Comparison of ENCODE assay signal across 14 cellular contexts in genomic region chr17:1227365-1227764, GRCh38. TPM values are rescaled to one million over a fixed set of nuclear protein-coding genes. Genes with fewer than 3 reads are reported as not detected.
DNase-seq lines count a peak whose midpoint lies in the region; ATAC-seq and TF ChIP-seq lines count a peak whose summit lies in the region.
"Had no signal": no experiment of that assay in that cellular context is flagged by ENCODE, and none has a peak within 500 bp of the region (broad histone marks: within the 10 kb centered on the region; RNA-seq: fewer than 3 reads in every experiment).

No MANE protein-coding gene starts in this region.

- H3K27me3 Mint-ChIP-seq in activated T-helper 2 cell treated with anti-CD3 and anti-CD28 coated beads, Interferon-gamma antibody, Interleukin-2, Interleukin-4, amounts not matched to agents 10 μg/mL and 5 μg/mL and 100 μg/mL, durations not matched to agents 14 hours and 24 hours and 36 hours (ENCODE audit: low read depth): peaks cover 44% of the 10 kb centered on the region
- H3K27me3 Mint-ChIP-seq in natural killer cell treated with Interleukin-12 subunit alpha and Interleukin-12 subunit beta and Interleukin-15 and Interleukin-18, amount 100 ng/mL, for 72 hours: peaks cover 15 to 30% of the 10 kb centered on the region in 2 donors

- H3K4me3 ChIP-seq in GM12865 (ENCODE audit: low read depth, low read length): peak overlapping the region; percentile 81
- H3K4me3 ChIP-seq: MG63 had no signal

- no peak for ATAC-seq in natural killer cell treated with Interleukin-12 subunit alpha and Interleukin-12 subunit beta and Interleukin-15 and Interleukin-18, amount 100 ng/mL, for 72 hours
- ATAC-seq: esophagus mucosa had no signal

- DNase-seq in GM12865 (ENCODE audit: low read depth): no peak
- no peak for DNase-seq in activated T-helper 2 cell treated with anti-CD3 and anti-CD28 coated beads, Interferon-gamma antibody, Interleukin-2, Interleukin-4, amounts not matched to agents 10 μg/mL and 5 μg/mL and 100 μg/mL, durations not matched to agents 14 hours and 24 hours and 36 hours (ENCODE audit: low spot score)
- no peak for DNase-seq in natural killer cell treated with Interleukin-12 subunit alpha and Interleukin-12 subunit beta and Interleukin-15 and Interleukin-18, amount 100 ng/mL, for 72 hours (ENCODE audit: low spot score)
- DNase-seq in NCI-H1436 treated with DMSO at 0.1 percent for 48 hours (lab: John Stamatoyannopoulos, UW): no peak
- DNase-seq in foreskin melanocyte: no peak
- no peak for DNase-seq in Ammon's horn (ENCODE audit: low spot score)
- DNase-seq in head of caudate nucleus: no peak
- DNase-seq: activated CD4-positive, alpha-beta T cell treated with anti-CD3 and anti-CD28 coated beads, Interleukin-2, amount 10 ng/mL, durations not matched to agents 7 days and 5 days; activated gamma-delta T cell; GDM1; MG63; stimulated activated CD8-positive, alpha-beta memory T cell treated with anti-CD3 and anti-CD28 coated beads, Interleukin-4, amount 100 ng/mL, for 48 hours had no signal

- H3K9me3 Mint-ChIP-seq in activated T-helper 2 cell treated with anti-CD3 and anti-CD28 coated beads, Interferon-gamma antibody, Interleukin-2, Interleukin-4, amounts not matched to agents 10 μg/mL and 5 μg/mL and 100 μg/mL, durations not matched to agents 14 hours and 24 hours and 36 hours: no peaks in the 10 kb centered on the region
- no peaks in the 10 kb centered on the region for H3K9me3 Mint-ChIP-seq in natural killer cell treated with Interleukin-12 subunit alpha and Interleukin-12 subunit beta and Interleukin-15 and Interleukin-18, amount 100 ng/mL, for 72 hours
- H3K9me3 Mint-ChIP-seq: activated CD4-positive, alpha-beta T cell treated with anti-CD3 and anti-CD28 coated beads, Interleukin-2, amount 10 ng/mL, durations not matched to agents 7 days and 5 days had no signal

- TF ChIP-seq CTCF in C4-2B (conservative IDR thresholded peaks at IDR 0.05) (no peak), GM12865 (IDR thresholded peaks at IDR 0.05; ENCODE audit: insufficient read depth, low read depth, low read length, missing control alignments) (no peak)

- H3K36me3 Mint-ChIP-seq in activated T-helper 2 cell treated with anti-CD3 and anti-CD28 coated beads, Interferon-gamma antibody, Interleukin-2, Interleukin-4, amounts not matched to agents 10 μg/mL and 5 μg/mL and 100 μg/mL, durations not matched to agents 14 hours and 24 hours and 36 hours (ENCODE audit: low read depth): peaks cover 3% of the 10 kb centered on the region
- no peaks in the 10 kb centered on the region for H3K36me3 Mint-ChIP-seq in natural killer cell treated with Interleukin-12 subunit alpha and Interleukin-12 subunit beta and Interleukin-15 and Interleukin-18, amount 100 ng/mL, for 72 hours

- peak overlapping the region; percentile 24 for H3K4me3 Mint-ChIP-seq in activated T-helper 2 cell treated with anti-CD3 and anti-CD28 coated beads, Interferon-gamma antibody, Interleukin-2, Interleukin-4, amounts not matched to agents 10 μg/mL and 5 μg/mL and 100 μg/mL, durations not matched to agents 14 hours and 24 hours and 36 hours (ENCODE audit: low read depth)
- peak overlapping the region; percentile 76 for H3K4me3 Mint-ChIP-seq in natural killer cell treated with Interleukin-12 subunit alpha and Interleukin-12 subunit beta and Interleukin-15 and Interleukin-18, amount 100 ng/mL, for 72 hours

- intact Hi-C loops in activated T-helper 2 cell treated with anti-CD3 and anti-CD28 coated beads, Interferon-gamma antibody, Interleukin-2, Interleukin-4, amounts not matched to agents 10 μg/mL and 5 μg/mL and 100 μg/mL, durations not matched to agents 14 hours and 24 hours and 36 hours (cut with micrococcal nuclease): no loop called here
- intact Hi-C loops in head of caudate nucleus (cut with DNase I): no loop called here

- peaks cover 15% of the 10 kb centered on the region for H3K4me1 Mint-ChIP-seq in activated T-helper 2 cell treated with anti-CD3 and anti-CD28 coated beads, Interferon-gamma antibody, Interleukin-2, Interleukin-4, amounts not matched to agents 10 μg/mL and 5 μg/mL and 100 μg/mL, durations not matched to agents 14 hours and 24 hours and 36 hours (ENCODE audit: low read depth)
- peaks cover 19 to 25% of the 10 kb centered on the region in 2 donors for H3K4me1 Mint-ChIP-seq in natural killer cell treated with Interleukin-12 subunit alpha and Interleukin-12 subunit beta and Interleukin-15 and Interleukin-18, amount 100 ng/mL, for 72 hours (ENCODE audit: low read depth in 2 of 2)

- H3K27ac ChIP-seq in C4-2B: peak overlapping the region; percentile 4; the same call in 1 of the 2 replicates

- H3K27ac Mint-ChIP-seq in activated T-helper 2 cell treated with anti-CD3 and anti-CD28 coated beads, Interferon-gamma antibody, Interleukin-2, Interleukin-4, amounts not matched to agents 10 μg/mL and 5 μg/mL and 100 μg/mL, durations not matched to agents 14 hours and 24 hours and 36 hours: no peak overlapping the region
- no peak overlapping the region for H3K27ac Mint-ChIP-seq in natural killer cell treated with Interleukin-12 subunit alpha and Interleukin-12 subunit beta and Interleukin-15 and Interleukin-18, amount 100 ng/mL, for 72 hours
- H3K27ac Mint-ChIP-seq: activated CD4-positive, alpha-beta T cell treated with anti-CD3 and anti-CD28 coated beads, Interleukin-2, amount 10 ng/mL, durations not matched to agents 7 days and 5 days had no signal

RNA-seq across cellular contexts. Expression of gene BHLHA9, which starts 42.9 kb away (rescaled TPM):
- not detected in 2 replicates for total RNA-seq in activated T-helper 2 cell treated with anti-CD3 and anti-CD28 coated beads, Interferon-gamma antibody, Interleukin-2, Interleukin-4, amounts not matched to agents 10 μg/mL and 5 μg/mL and 100 μg/mL, durations not matched to agents 14 hours and 24 hours and 36 hours
- total RNA-seq in natural killer cell treated with Interleukin-12 subunit alpha and Interleukin-12 subunit beta and Interleukin-15 and Interleukin-18, amount 100 ng/mL, for 72 hours: not detected
- total RNA-seq: activated CD4-positive, alpha-beta T cell treated with anti-CD3 and anti-CD28 coated beads, Interleukin-2, amount 10 ng/mL, durations not matched to agents 7 days and 5 days; esophagus mucosa had no signal

RNA-seq across cellular contexts. Expression of gene ABR, which starts 47.6 kb away (rescaled TPM):
- total RNA-seq in activated T-helper 2 cell treated with anti-CD3 and anti-CD28 coated beads, Interferon-gamma antibody, Interleukin-2, Interleukin-4, amounts not matched to agents 10 μg/mL and 5 μg/mL and 100 μg/mL, durations not matched to agents 14 hours and 24 hours and 36 hours: 69.3 and 75.3 TPM in 2 replicates
- total RNA-seq in natural killer cell treated with Interleukin-12 subunit alpha and Interleukin-12 subunit beta and Interleukin-15 and Interleukin-18, amount 100 ng/mL, for 72 hours: 10 to 100 TPM; 79.1 to 80.5 TPM

RNA-seq across cellular contexts. Expression of gene TRARG1, which starts 52.1 kb away (rescaled TPM):
- 0.05 TPM in 1 of 2 replicates, not detected in the other for total RNA-seq in activated T-helper 2 cell treated with anti-CD3 and anti-CD28 coated beads, Interferon-gamma antibody, Interleukin-2, Interleukin-4, amounts not matched to agents 10 μg/mL and 5 μg/mL and 100 μg/mL, durations not matched to agents 14 hours and 24 hours and 36 hours
- not detected for total RNA-seq in natural killer cell treated with Interleukin-12 subunit alpha and Interleukin-12 subunit beta and Interleukin-15 and Interleukin-18, amount 100 ng/mL, for 72 hours
- total RNA-seq: esophagus mucosa had no signal
